In genomic region chr1:20634065-20634593, GRCh38 we compare ENCODE assay signal across 8 cellular contexts. TPM values are rescaled to one million over a fixed set of nuclear protein-coding genes. Genes with fewer than 3 reads are reported as not detected.
DNase-seq lines count a peak whose midpoint lies in the region; TF ChIP-seq lines count a peak whose summit lies in the region.

No MANE protein-coding gene starts in this region.

- no peaks in the 10 kb centered on the region for H3F3A ChIP-seq in SU-DHL-6 (ENCODE audit: insufficient read depth)

- intact Hi-C loops in esophagus squamous epithelium (cut with DNase I) = loop anchor here (10.0 kb wide), 1 partner anchor 59 kb away; no protein-coding TSS in a partner anchor

- H3K36me3 ChIP-seq in SU-DHL-6 (ENCODE audit: low read length) = no peaks in the 10 kb centered on the region
- H3K36me3 ChIP-seq in esophagus squamous epithelium = peaks cover 10 to 24% (median 21%) of the 10 kb centered on the region in 3 donors
- H3K36me3 ChIP-seq in rectal smooth muscle tissue (ENCODE audit: control insufficient read depth, insufficient read depth, low read length) = peaks cover 5% of the 10 kb centered on the region

- H3K4me1 ChIP-seq in esophagus squamous epithelium (peaks cover 10 to 35% (median 19%) of the 10 kb centered on the region in 3 donors), rectal smooth muscle tissue (ENCODE audit: control insufficient read depth, insufficient read depth, low read length) (peaks cover 7% of the 10 kb centered on the region)

- TF ChIP-seq POLR2A in esophagus squamous epithelium (IDR thresholded peaks at IDR 0.05) = no peak

- H3K9me3 Mint-ChIP-seq in T-helper 1 cell treated with Interleukin-12 subunit alpha and Interleukin-12 subunit beta and Interleukin-4 antibody, amounts not matched to agents 30 μg/mL and 1 μg/mL, for 36 hours = no peaks in the 10 kb centered on the region

- H3K4me1 Mint-ChIP-seq in T-helper 1 cell treated with Interleukin-12 subunit alpha and Interleukin-12 subunit beta and Interleukin-4 antibody, amounts not matched to agents 30 μg/mL and 1 μg/mL, for 36 hours (ENCODE audit: low read depth) = peaks cover 9% of the 10 kb centered on the region

- peaks cover 3% of the 10 kb centered on the region for H3K27me3 Mint-ChIP-seq in T-helper 1 cell treated with Interleukin-12 subunit alpha and Interleukin-12 subunit beta and Interleukin-4 antibody, amounts not matched to agents 30 μg/mL and 1 μg/mL, for 36 hours (ENCODE audit: low read depth)

- WGBS in esophagus squamous epithelium, 2 donors = 1 to 3% methylated on average over 11 of the region's 11 CpGs

- no peaks in the 10 kb centered on the region for H3K36me3 Mint-ChIP-seq in T-helper 1 cell treated with Interleukin-12 subunit alpha and Interleukin-12 subunit beta and Interleukin-4 antibody, amounts not matched to agents 30 μg/mL and 1 μg/mL, for 36 hours (ENCODE audit: low read depth)

- H3K4me3 ChIP-seq in SU-DHL-6 (ENCODE audit: insufficient read depth, low read length, poor library complexity, severe bottlenecking) = peak overlapping the region; percentile 85
- peak overlapping the region; percentile 76 to 100 (median 82) for H3K4me3 ChIP-seq in esophagus squamous epithelium
- H3K4me3 ChIP-seq in rectal smooth muscle tissue (ENCODE audit: low read length) = peak overlapping the region; percentile 76

- H3K27ac Mint-ChIP-seq in T-helper 1 cell treated with Interleukin-12 subunit alpha and Interleukin-12 subunit beta and Interleukin-4 antibody, amounts not matched to agents 30 μg/mL and 1 μg/mL, for 36 hours = peak overlapping the region; percentile 36

- H3K27me3 ChIP-seq in SU-DHL-6 (ENCODE audit: low read length) (no peaks in the 10 kb centered on the region), esophagus squamous epithelium (peaks cover 0 to 5% (median 0%) of the 10 kb centered on the region in 4 donors), rectal smooth muscle tissue (ENCODE audit: control insufficient read depth, insufficient read depth, low read length) (no peaks in the 10 kb centered on the region)

- DNase-seq in T-helper 1 cell (no peak), esophagus squamous epithelium (lab: John Stamatoyannopoulos, UW) (no peak), NCI-H524 treated with DMSO at 0.1 percent for 48 hours (lab: John Stamatoyannopoulos, UW) (no peak), GM19240 (ENCODE audit: insufficient read length, low spot score) (no peak), NCI-H1436 (lab: John Stamatoyannopoulos, UW) (no peak)

- no peaks in the 10 kb centered on the region for H4K20me1 ChIP-seq in SU-DHL-6 (ENCODE audit: low read depth, low read length)

- TF ChIP-seq CTCF in SU-DHL-6 (IDR thresholded peaks at IDR 0.05; ENCODE audit: insufficient read depth, low read length, poor library complexity, severe bottlenecking) = no peak
- no peak for TF ChIP-seq CTCF in esophagus squamous epithelium (IDR thresholded peaks at IDR 0.05)

- H3K9me3 ChIP-seq in SU-DHL-6 (ENCODE audit: insufficient read depth, low read length) = no peaks in the 10 kb centered on the region
- H3K9me3 ChIP-seq in esophagus squamous epithelium = no peaks in the 10 kb centered on the region

- H3K27ac ChIP-seq in SU-DHL-6 (ENCODE audit: low read depth, low read length) (no peak overlapping the region), esophagus squamous epithelium (peak overlapping the region; percentile 88 to 98 (median 94)), rectal smooth muscle tissue (ENCODE audit: low read depth, low read length) (peak overlapping the region; percentile 87)

- peak overlapping the region; percentile 99 for H2AFZ ChIP-seq in SU-DHL-6 (ENCODE audit: low read depth, low read length, severe bottlenecking)

- H3K9me2 ChIP-seq in SU-DHL-6 (replicated peaks; ENCODE audit: insufficient read depth, low read length) = no peaks in the 10 kb centered on the region

- H3K79me2 ChIP-seq in SU-DHL-6 (ENCODE audit: insufficient read depth, low read length) = no peaks in the 10 kb centered on the region

- H3K9ac ChIP-seq in SU-DHL-6 (ENCODE audit: low read length) = peak overlapping the region; percentile 72
- peak overlapping the region; percentile 19 for H3K9ac ChIP-seq in rectal smooth muscle tissue (ENCODE audit: low read length)

- peak overlapping the region; percentile 85 for H3K4me2 ChIP-seq in SU-DHL-6 (ENCODE audit: low read depth, low read length, poor library complexity, severe bottlenecking)

- H3K4me3 Mint-ChIP-seq in T-helper 1 cell treated with Interleukin-12 subunit alpha and Interleukin-12 subunit beta and Interleukin-4 antibody, amounts not matched to agents 30 μg/mL and 1 μg/mL, for 36 hours = peak overlapping the region; percentile 81

RNA-seq across cellular contexts. Expression of gene PINK1, which starts 0.9 kb away (rescaled TPM):
- total RNA-seq in esophagus squamous epithelium = 100 to 1,000 TPM in 1 of 4 donors, 10 to 100 TPM in 3; 55.0 to 110 (median 77.1) TPM

RNA-seq across cellular contexts. Expression of gene DDOST, which starts 27.0 kb away (rescaled TPM):
- 100 to 1,000 TPM; 106 to 183 (median 127) TPM for total RNA-seq in esophagus squamous epithelium

RNA-seq across cellular contexts. Expression of gene CDA, which starts 45.2 kb away (rescaled TPM):
- total RNA-seq in esophagus squamous epithelium = 10 to 100 TPM in 3 of 4 donors, 1 to 10 TPM in 1; 9.7 to 53.7 (median 45.9) TPM
